In genomic region chr2:231037202-231037730, GRCh38 we compare ENCODE assay signal across 8 cellular contexts. TPM values are rescaled to one million over a fixed set of nuclear protein-coding genes. Genes with fewer than 3 reads are reported as not detected.
DNase-seq lines count a peak whose midpoint lies in the region; ATAC-seq and TF ChIP-seq lines count a peak whose summit lies in the region.

TSS of gene C2orf72 (plus strand) at chr2:231037523. CDS start at chr2:231037566, 43 bp downstream.

- DNase-seq in CD14-positive monocyte (ENCODE audit: low spot score) (no peak), HL-60 (ENCODE audit: low read depth in 1 of 2, low spot score in 1 of 2) (no peak), cerebellum (ENCODE audit: low spot score) (no peak)
- DNase-seq in natural killer cell treated with Interleukin-12 subunit alpha and Interleukin-12 subunit beta and Interleukin-15 and Interleukin-18, amount 100 ng/mL, for 72 hours (ENCODE audit: low spot score): no peak

- H3K4me3 Mint-ChIP-seq in CD14-positive monocyte: peak within 1 kb of the TSS; percentile 24 to 89
- H3K4me3 Mint-ChIP-seq in natural killer cell treated with Interleukin-12 subunit alpha and Interleukin-12 subunit beta and Interleukin-15 and Interleukin-18, amount 100 ng/mL, for 72 hours: peak within 1 kb of the TSS; percentile 61

- peaks cover 49% of the 10 kb centered on the region for H3K27me3 ChIP-seq in HL-60 (ENCODE audit: insufficient read depth, poor library complexity, severe bottlenecking)

- TF ChIP-seq CTCF in CD14-positive monocyte (IDR thresholded peaks at IDR 0.05): no peak
- TF ChIP-seq CTCF in HL-60 (IDR thresholded peaks at IDR 0.05; ENCODE audit: insufficient read depth, low read length): no peak

- peaks cover 0 to 10% (median 2%) of the 10 kb centered on the region in 7 donors for H3K9me3 Mint-ChIP-seq in CD14-positive monocyte
- H3K9me3 Mint-ChIP-seq in natural killer cell treated with Interleukin-12 subunit alpha and Interleukin-12 subunit beta and Interleukin-15 and Interleukin-18, amount 100 ng/mL, for 72 hours: no peaks in the 10 kb centered on the region

- H3K4me1 Mint-ChIP-seq in CD14-positive monocyte: peaks cover 4% of the 10 kb centered on the region
- peaks cover 0 to 8% of the 10 kb centered on the region in 2 donors for H3K4me1 Mint-ChIP-seq in natural killer cell treated with Interleukin-12 subunit alpha and Interleukin-12 subunit beta and Interleukin-15 and Interleukin-18, amount 100 ng/mL, for 72 hours (ENCODE audit: low read depth in 2 of 2)

- peaks cover 52 to 77% (median 67%) of the 10 kb centered on the region in 3 donors for H3K27me3 Mint-ChIP-seq in CD14-positive monocyte (ENCODE audit: low read depth in 3 of 3)
- H3K27me3 Mint-ChIP-seq in natural killer cell treated with Interleukin-12 subunit alpha and Interleukin-12 subunit beta and Interleukin-15 and Interleukin-18, amount 100 ng/mL, for 72 hours: peaks cover 58 to 77% of the 10 kb centered on the region in 2 donors

- no peak within 1 kb of the TSS for H3K27ac Mint-ChIP-seq in CD14-positive monocyte
- H3K27ac Mint-ChIP-seq in natural killer cell treated with Interleukin-12 subunit alpha and Interleukin-12 subunit beta and Interleukin-15 and Interleukin-18, amount 100 ng/mL, for 72 hours: no peak within 1 kb of the TSS

- ATAC-seq in natural killer cell treated with Interleukin-12 subunit alpha and Interleukin-12 subunit beta and Interleukin-15 and Interleukin-18, amount 100 ng/mL, for 72 hours: peak; percentile 47 to 54
- ATAC-seq in GM18519 (IDR thresholded peaks at IDR 0.05; ENCODE audit: low FRiP score, unreplicated experiment) (no peak), HG03175 (IDR thresholded peaks at IDR 0.05; ENCODE audit: unreplicated experiment) (no peak), HG02763 (IDR thresholded peaks at IDR 0.05; ENCODE audit: unreplicated experiment) (no peak), HG02981 (IDR thresholded peaks at IDR 0.05; ENCODE audit: unreplicated experiment) (no peak)

- no peak within 1 kb of the TSS for H3K27ac ChIP-seq in HL-60 (replicated peaks)

- intact Hi-C loops in CD14-positive monocyte (cut with micrococcal nuclease): no loop called here

- H3K36me3 Mint-ChIP-seq in CD14-positive monocyte: no peaks in the 10 kb centered on the region
- H3K36me3 Mint-ChIP-seq in natural killer cell treated with Interleukin-12 subunit alpha and Interleukin-12 subunit beta and Interleukin-15 and Interleukin-18, amount 100 ng/mL, for 72 hours: no peaks in the 10 kb centered on the region

- H3K4me3 ChIP-seq in HL-60 (replicated peaks; ENCODE audit: insufficient read depth, low read length): peak within 1 kb of the TSS; percentile 0

RNA-seq across cellular contexts. Expression of gene C2orf72, which starts in this region (rescaled TPM):
- polyA plus RNA-seq in CD14-positive monocyte: not detected
- total RNA-seq in cerebellum: 16.1 TPM
- total RNA-seq in natural killer cell treated with Interleukin-12 subunit alpha and Interleukin-12 subunit beta and Interleukin-15 and Interleukin-18, amount 100 ng/mL, for 72 hours: 1 to 10 TPM in 1 of 2 donors, under 1 TPM in 1; 0.36 to 2.2 TPM

Comparison
In these comparisons a context has a peak if more than half of its experiments do, and no peak if none do; other contexts are left out.
1. ATAC-seq: peak in natural killer cell treated with Interleukin-12 subunit alpha and Interleukin-12 subunit beta and Interleukin-15 and Interleukin-18, amount 100 ng/mL, for 72 hours (2 of 2); none in GM18519 (single experiment), HG03175 (single experiment), HG02763 (single experiment) and HG02981 (single experiment).